In the genomic region with DNA sequence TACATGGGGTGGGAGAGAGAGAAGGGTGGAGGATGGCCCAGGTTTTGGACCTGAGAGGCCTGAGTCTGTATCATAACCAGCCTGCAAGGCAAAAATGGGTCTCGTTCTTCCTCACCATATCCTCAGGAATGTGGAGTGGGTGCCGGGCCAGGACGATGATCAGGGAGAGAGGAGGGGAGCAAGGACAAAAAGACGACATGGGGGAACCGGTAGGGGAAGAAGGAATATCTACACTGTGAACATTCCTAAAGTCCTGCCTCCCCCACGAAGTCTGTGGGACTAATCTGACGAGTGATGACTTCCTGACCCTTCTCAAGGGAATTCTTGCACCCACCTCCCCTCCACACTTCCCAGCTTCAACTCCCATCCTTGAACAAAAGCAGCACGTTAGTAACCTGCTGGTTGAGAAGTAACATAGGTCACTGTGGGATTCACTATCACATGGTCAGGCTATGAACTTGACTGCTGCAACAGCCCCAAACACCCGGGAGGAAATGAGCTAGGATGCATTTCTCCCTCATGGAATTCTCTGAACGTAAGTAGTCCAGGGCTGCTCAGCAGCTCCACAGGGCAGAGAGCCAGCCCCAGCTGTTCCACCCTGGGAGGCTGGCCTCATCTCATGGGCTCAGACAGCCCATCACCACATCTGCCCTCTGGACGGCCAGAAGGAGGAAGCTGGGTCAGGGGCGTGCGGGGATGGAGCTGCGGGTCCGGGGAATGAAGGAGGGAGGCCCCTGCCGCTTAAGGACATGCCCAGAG, we compare ENCODE assay signal across 13 cellular contexts. TPM values are rescaled to one million over a fixed set of nuclear protein-coding genes. Genes with fewer than 3 reads are reported as not detected.
DNase-seq lines count a peak whose midpoint lies in the region; ATAC-seq and TF ChIP-seq lines count a peak whose summit lies in the region.
"Had no signal": no experiment of that assay in that cellular context is flagged by ENCODE, and none has a peak within 500 bp of the region (broad histone marks: within the 10 kb centered on the region; RNA-seq: fewer than 3 reads in every experiment).

No MANE protein-coding gene starts in this region.

- DNase-seq in DMS 273 (lab: John Stamatoyannopoulos, UW; ENCODE audit: unreplicated experiment), result peak; percentile 6
- DNase-seq in DMS 273 treated with DMSO at 0.1 percent for 48 hours (lab: John Stamatoyannopoulos, UW), result no peak
- DNase-seq in smooth muscle cell (lab: John Stamatoyannopoulos, UW; ENCODE audit: unreplicated experiment), result no peak
- no peak for DNase-seq in stimulated activated CD4-positive, alpha-beta T cell treated with anti-CD3 and anti-CD28 coated beads, Interleukin-15, amount 100 ng/mL, for 24 hours
- no peak for DNase-seq in cerebellar cortex (ENCODE audit: low spot score)
- DNase-seq: activated naive CD4-positive, alpha-beta T cell treated with Interleukin-2 at 50 U/mL for 16 hours; cerebellar nuclear complex; naive thymus-derived CD8-positive, alpha-beta T cell; NCI-H1436 treated with DMSO at 0.1 percent for 48 hours had no signal

- H3K79me2 ChIP-seq in smooth muscle cell (ENCODE audit: low read depth), result no peaks in the 10 kb centered on the region

- ATAC-seq in esophagus mucosa (peak; percentile 38), GM19397 (IDR thresholded peaks at IDR 0.05; ENCODE audit: unreplicated experiment) (no peak)
- ATAC-seq: naive thymus-derived CD8-positive, alpha-beta T cell had no signal

- H3K4me1 ChIP-seq in liver (ENCODE audit: control insufficient read depth in 4 of 4, insufficient read depth in 4 of 4, low read length in 3 of 4) (peaks cover 0 to 5% (median 4%) of the 10 kb centered on the region in 4 donors), smooth muscle cell (ENCODE audit: low read depth) (no peaks in the 10 kb centered on the region)

- TF ChIP-seq RAD21 in liver (IDR thresholded peaks at IDR 0.05), result no peak

- H2AFZ ChIP-seq in smooth muscle cell (ENCODE audit: low read depth), result peak overlapping the region; percentile 5

- TF ChIP-seq CTCF in liver (IDR thresholded peaks at IDR 0.05; ENCODE audit: low read depth, low read length, missing input control) (no peak), smooth muscle cell (IDR thresholded peaks at IDR 0.05; ENCODE audit: borderline replicate concordance, insufficient read depth, poor library complexity, severe bottlenecking) (no peak)

- H3K4me2 ChIP-seq in smooth muscle cell, result peak overlapping the region; percentile 1

- H3K27ac ChIP-seq in liver (ENCODE audit: low read depth in 1 of 2, low read length in 2 of 2), result peak overlapping the region; percentile 15 to 37
- peak overlapping the region; percentile 6 for H3K27ac ChIP-seq in smooth muscle cell (ENCODE audit: low read depth)
- H3K27ac ChIP-seq: 22Rv1 had no signal

- 68% methylated on average over 16 of the region's 16 CpGs for WGBS in liver
- WGBS in smooth muscle cell (ENCODE audit: low lambda C conversion rate), result 54% methylated on average over 15 of the region's 16 CpGs

- H3K4me3 ChIP-seq in liver (ENCODE audit: low read depth in 1 of 3, low read length in 3 of 3) (no peak overlapping the region), smooth muscle cell (no peak overlapping the region)

- no peaks in the 10 kb centered on the region for H3K27me3 ChIP-seq in liver (ENCODE audit: control insufficient read depth in 4 of 4, insufficient read depth in 4 of 4, low read length in 3 of 4)
- H3K27me3 ChIP-seq in smooth muscle cell (ENCODE audit: low read depth), result no peaks in the 10 kb centered on the region

- H3K36me3 ChIP-seq in liver (ENCODE audit: control insufficient read depth in 4 of 4, insufficient read depth in 3 of 4, low read depth in 1 of 4, low read length in 3 of 4), result no peaks in the 10 kb centered on the region
- no peaks in the 10 kb centered on the region for H3K36me3 ChIP-seq in smooth muscle cell (ENCODE audit: low read depth)

- H3K9ac ChIP-seq in liver (ENCODE audit: low read depth in 1 of 2, low read length in 2 of 2), result no peak overlapping the region
- no peak overlapping the region for H3K9ac ChIP-seq in smooth muscle cell (ENCODE audit: low read depth)

- peaks cover 15% of the 10 kb centered on the region for H3F3A ChIP-seq in smooth muscle cell (ENCODE audit: low read depth)

- no peaks in the 10 kb centered on the region for H3K9me3 ChIP-seq in liver (ENCODE audit: control insufficient read depth in 4 of 4, low read length in 3 of 4)
- H3K9me3 ChIP-seq in smooth muscle cell (replicated peaks; ENCODE audit: low read depth), result no peaks in the 10 kb centered on the region

- H4K20me1 ChIP-seq in smooth muscle cell (ENCODE audit: low read depth), result no peaks in the 10 kb centered on the region

TF ChIP-seq in liver, 16 proteins besides CTCF, POLR2A, EP300 and RAD21:
- TF ChIP-seq RXRA (IDR thresholded peaks at IDR 0.05), result peak in 1 of 2 donors; percentile 19
- TF ChIP-seq HNF4A (conservative IDR thresholded peaks at IDR 0.05), result no peak
- TF ChIP-seq NR2F2 (IDR thresholded peaks at IDR 0.05), result peak; percentile 55

RNA-seq across cellular contexts. Expression of a gene that starts 36.8 kb away (rescaled TPM):
- total RNA-seq in esophagus mucosa, result 53.7 TPM
- total RNA-seq in liver, result 10 to 100 TPM in 1 of 2 donors, 1 to 10 TPM in 1; 2.1 to 10.8 TPM
- 1 to 10 TPM; 3.3 to 4.6 TPM for polyA plus RNA-seq in liver
- total RNA-seq in smooth muscle cell, result 0.09 TPM in 1 of 2 replicates, not detected in the other
- polyA plus RNA-seq in smooth muscle cell, result 0.19 and 0.79 TPM in 2 replicates
- polyA plus RNA-seq: naive thymus-derived CD8-positive, alpha-beta T cell had no signal

RNA-seq across cellular contexts. Expression of a gene that starts 38.9 kb away (rescaled TPM):
- 597 TPM for total RNA-seq in esophagus mucosa
- total RNA-seq in liver, result 10 to 100 TPM; 18.7 to 25.8 TPM
- 10 to 100 TPM; 38.9 to 65.2 TPM for polyA plus RNA-seq in liver
- total RNA-seq in smooth muscle cell, result 153 and 207 TPM in 2 replicates
- polyA plus RNA-seq in smooth muscle cell, result 144 and 236 TPM in 2 replicates
